22 cellular contexts compared by ENCODE assay signal in genomic region chr6:142222022-142222421, GRCh38.
"Had no signal": no experiment of that assay in that cellular context is flagged by ENCODE, and none has a peak within 500 bp of the region (broad histone marks: within the 10 kb centered on the region; RNA-seq: fewer than 3 reads in every experiment).

No MANE protein-coding gene starts in this region.

- H2AFZ ChIP-seq: hepatocyte had no signal

- H3K4me2 ChIP-seq: hepatocyte had no signal

- H3K27me3 ChIP-seq: esophagus squamous epithelium, foreskin keratinocyte, hepatocyte, neutrophil, right atrium auricular region, sigmoid colon had no signal

- H3K36me3 ChIP-seq: right atrium auricular region had no signal

- H3K9me3 Mint-ChIP-seq: central memory CD8-positive, alpha-beta T cell; effector memory CD8-positive, alpha-beta T cell; stimulated activated naive CD8-positive, alpha-beta T cell treated with anti-CD3 and anti-CD28 coated beads, Interleukin-15, amount 100 ng/mL, for 72 hours had no signal

- ATAC-seq: effector memory CD8-positive, alpha-beta T cell; foreskin keratinocyte; left ventricle myocardium superior; stimulated activated naive B cell treated with anti-CD40 and anti-IgM and Interleukin-4, amounts not matched to agents 10 μg/mL and 1 μg/mL and 100 μg/mL, for 72 hours; stimulated activated naive CD8-positive, alpha-beta T cell treated with anti-CD3 and anti-CD28 coated beads, Interleukin-15, amount 100 ng/mL, for 72 hours had no signal

- H3K27ac ChIP-seq: epithelial cell of prostate, esophagus squamous epithelium, foreskin keratinocyte, hepatocyte, neutrophil, right atrium auricular region, sigmoid colon, skin epidermis, thoracic aorta had no signal

- H3K4me1 ChIP-seq: foreskin keratinocyte, right atrium auricular region, sigmoid colon had no signal

- H3K27ac Mint-ChIP-seq: effector memory CD8-positive, alpha-beta T cell; naive B cell; stimulated activated naive B cell treated with anti-CD40 and anti-IgM and Interleukin-4, amounts not matched to agents 10 μg/mL and 1 μg/mL and 100 μg/mL, for 72 hours had no signal

- H3K9me3 ChIP-seq: esophagus squamous epithelium, neutrophil, right atrium auricular region, sigmoid colon, thoracic aorta had no signal

- DNase-seq: cortex of kidney; effector memory CD8-positive, alpha-beta T cell; esophagus squamous epithelium; foreskin keratinocyte; head of caudate nucleus; left ventricle myocardium superior; mesendoderm; naive B cell; posterior cingulate gyrus; sigmoid colon; stimulated activated CD4-positive, alpha-beta T cell treated with anti-CD3 and anti-CD28 coated beads, Interleukin-2, amount 100 ng/mL, for 24 hours; stimulated activated CD4-positive, alpha-beta T cell treated with anti-CD3 and anti-CD28 coated beads, Interleukin-4, amount 100 ng/mL, for 4 hours; stimulated activated naive B cell treated with anti-CD40 and anti-IgM and Interleukin-4, amounts not matched to agents 10 μg/mL and 1 μg/mL and 100 μg/mL, for 72 hours; stimulated activated naive CD8-positive, alpha-beta T cell treated with anti-CD3 and anti-CD28 coated beads, Interleukin-15, amount 100 ng/mL, for 72 hours had no signal

- H3K4me3 ChIP-seq: esophagus squamous epithelium, hepatocyte, lung, right atrium auricular region, sigmoid colon, skin epidermis, thoracic aorta had no signal

- H3K27me3 Mint-ChIP-seq: central memory CD8-positive, alpha-beta T cell; effector memory CD8-positive, alpha-beta T cell; naive B cell; stimulated activated naive B cell treated with anti-CD40 and anti-IgM and Interleukin-4, amounts not matched to agents 10 μg/mL and 1 μg/mL and 100 μg/mL, for 72 hours; stimulated activated naive CD8-positive, alpha-beta T cell treated with anti-CD3 and anti-CD28 coated beads, Interleukin-15, amount 100 ng/mL, for 72 hours had no signal

- H3K79me2 ChIP-seq: hepatocyte had no signal

- H3K4me1 Mint-ChIP-seq: central memory CD8-positive, alpha-beta T cell; naive B cell; stimulated activated naive B cell treated with anti-CD40 and anti-IgM and Interleukin-4, amounts not matched to agents 10 μg/mL and 1 μg/mL and 100 μg/mL, for 72 hours; stimulated activated naive CD8-positive, alpha-beta T cell treated with anti-CD3 and anti-CD28 coated beads, Interleukin-15, amount 100 ng/mL, for 72 hours had no signal

- H3K4me3 Mint-ChIP-seq: central memory CD8-positive, alpha-beta T cell; effector memory CD8-positive, alpha-beta T cell; naive B cell; stimulated activated naive B cell treated with anti-CD40 and anti-IgM and Interleukin-4, amounts not matched to agents 10 μg/mL and 1 μg/mL and 100 μg/mL, for 72 hours; stimulated activated naive CD8-positive, alpha-beta T cell treated with anti-CD3 and anti-CD28 coated beads, Interleukin-15, amount 100 ng/mL, for 72 hours had no signal
